ENCODE assay signal across 8 cellular contexts in the genomic region with DNA sequence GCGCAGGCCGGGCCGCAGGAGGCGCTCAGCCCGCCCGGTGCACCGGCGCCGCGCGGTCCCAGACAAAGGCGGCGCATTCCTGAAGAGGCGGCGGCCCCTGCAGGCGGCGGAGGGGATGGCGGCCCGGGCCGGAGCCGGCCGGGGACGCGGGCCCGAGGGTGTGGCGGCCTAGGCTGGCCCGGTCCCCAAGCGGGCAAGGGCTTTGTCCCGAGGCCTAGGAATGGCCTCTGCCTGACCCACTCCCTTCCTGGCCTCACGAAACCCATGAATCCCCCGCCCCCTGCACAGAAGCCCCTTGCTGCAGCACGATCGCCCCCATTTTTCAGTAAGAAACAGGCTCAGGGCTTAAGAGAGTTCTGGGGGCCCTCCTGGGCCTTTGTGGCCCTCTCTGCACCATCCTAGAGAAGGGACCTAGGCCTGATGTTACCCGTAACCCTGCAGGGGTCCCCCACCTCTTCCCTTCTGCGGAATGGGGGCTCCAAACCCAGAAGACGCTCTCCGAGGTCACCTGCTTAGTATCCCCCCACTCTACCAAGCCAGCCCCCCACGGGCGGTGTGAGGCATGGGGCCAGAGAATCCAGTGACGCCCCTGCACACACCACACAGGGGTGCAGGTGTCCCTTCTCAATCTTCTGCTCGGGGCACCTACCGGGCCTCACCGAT. TPM values are rescaled to one million over a fixed set of nuclear protein-coding genes. Genes with fewer than 3 reads are reported as not detected.
DNase-seq lines count a peak whose midpoint lies in the region; ATAC-seq and TF ChIP-seq lines count a peak whose summit lies in the region.

No MANE protein-coding gene starts in this region.

- 37% methylated on average over 10 of the region's 43 CpGs for WGBS in esophagus muscularis mucosa
- WGBS in thyroid gland, 2 donors = 52 to 61% methylated on average over 10 of the region's 43 CpGs

- no peaks in the 10 kb centered on the region for H3K36me3 Mint-ChIP-seq in natural killer cell

- H3K4me3 ChIP-seq in esophagus muscularis mucosa (peak overlapping the region in 3 of 4 donors; percentile 54 to 67 (median 55)), thyroid gland (replicated peaks in 1 of 3) (peak overlapping the region in 1 of 3 donors; percentile 12)

- H3K4me1 Mint-ChIP-seq in natural killer cell = peaks cover 6 to 16% of the 10 kb centered on the region in 2 donors

- no peaks in the 10 kb centered on the region for H3K9me3 Mint-ChIP-seq in natural killer cell

- peaks cover 11 to 17% (median 15%) of the 10 kb centered on the region in 4 donors for H3K4me1 ChIP-seq in esophagus muscularis mucosa
- H3K4me1 ChIP-seq in thyroid gland = peaks cover 11 to 12% of the 10 kb centered on the region in 2 donors

- peak overlapping the region in 1 of 2 donors; percentile 47 for H3K27ac Mint-ChIP-seq in natural killer cell

- no peak for TF ChIP-seq EP300 in esophagus muscularis mucosa (IDR thresholded peaks at IDR 0.05)

- ATAC-seq in GM18867 (IDR thresholded peaks at IDR 0.05; ENCODE audit: unreplicated experiment) (peak; percentile 54), natural killer cell (peak; percentile 73 to 94 (median 94))

- peak; percentile 82 for DNase-seq in AG08396 (ENCODE audit: low spot score)
- peak; percentile 86 for DNase-seq in NCI-H69 (lab: John Stamatoyannopoulos, UW)
- DNase-seq in activated T-cell treated with anti-CD3 and anti-CD28 coated beads for 4 hours = peak; percentile 19
- DNase-seq in esophagus muscularis mucosa (ENCODE audit: extremely low spot score) = no peak
- DNase-seq in natural killer cell = peak; percentile 67
- peak; percentile 74 to 77 for DNase-seq in thyroid gland
- DNase-seq in NCI-H128 (lab: John Stamatoyannopoulos, UW; ENCODE audit: unreplicated experiment) = no peak

- H3K27me3 Mint-ChIP-seq in natural killer cell (ENCODE audit: low read depth in 2 of 2) = no peaks in the 10 kb centered on the region

- intact Hi-C loops in esophagus muscularis mucosa (cut with DNase I) = loop anchor here (5.0 kb wide), 1 partner anchor 111 kb away; no protein-coding TSS in a partner anchor
- intact Hi-C loops in natural killer cell (cut with micrococcal nuclease) = loop anchor here (1.0 kb wide), 2 partner anchors 111 to 297 kb away; no protein-coding TSS in a partner anchor
- intact Hi-C loops in thyroid gland (cut with DNase I) = loop anchor here (5.0 kb wide), 1 partner anchor 111 kb away; no protein-coding TSS in a partner anchor

- H3K27me3 ChIP-seq in esophagus muscularis mucosa (peaks cover 0 to 14% (median 0%) of the 10 kb centered on the region in 4 donors), thyroid gland (no peaks in the 10 kb centered on the region)

- peak overlapping the region; percentile 82 for H3K4me3 Mint-ChIP-seq in natural killer cell

- H3K9me3 ChIP-seq in esophagus muscularis mucosa (no peaks in the 10 kb centered on the region), thyroid gland (no peaks in the 10 kb centered on the region)

- peak; percentile 68 to 83 (median 79) for TF ChIP-seq CTCF in esophagus muscularis mucosa (IDR thresholded peaks at IDR 0.05)
- TF ChIP-seq CTCF in natural killer cell (IDR thresholded peaks at IDR 0.05) = peak; percentile 62
- peak in 5 of 6 experiments; percentile 37 to 94 (median 76) for TF ChIP-seq CTCF in thyroid gland (IDR thresholded peaks at IDR 0.05)

- H3K36me3 ChIP-seq in esophagus muscularis mucosa = no peaks in the 10 kb centered on the region
- no peaks in the 10 kb centered on the region for H3K36me3 ChIP-seq in thyroid gland

- H3K27ac ChIP-seq in esophagus muscularis mucosa (replicated peaks in 1 of 4) (no peak overlapping the region), thyroid gland (peak overlapping the region in 1 of 3 donors; percentile 10)

- TF ChIP-seq POLR2A in esophagus muscularis mucosa (IDR thresholded peaks at IDR 0.05; ENCODE audit: low read depth) (no peak), thyroid gland (IDR thresholded peaks at IDR 0.05) (no peak)

RNA-seq across cellular contexts. Expression of a gene that starts 0.4 kb away (rescaled TPM):
- total RNA-seq in esophagus muscularis mucosa (1 to 10 TPM in 2 of 4 donors, not detected in 2; 1.8 to 2.2 TPM), natural killer cell (1 to 10 TPM; 1.2 to 2.9 (median 1.6) TPM), thyroid gland (1 to 10 TPM; 4.0 to 8.6 (median 5.9) TPM)

RNA-seq across cellular contexts. Expression of a gene that starts 51.4 kb away (rescaled TPM):
- total RNA-seq in esophagus muscularis mucosa (10 to 100 TPM; 41.5 to 73.0 (median 52.9) TPM), natural killer cell (10 to 100 TPM; 20.3 to 34.3 (median 33.0) TPM), thyroid gland (100 to 1,000 TPM in 2 of 4 donors, 10 to 100 TPM in 2; 62.5 to 123 (median 90.8) TPM)

Comparison
In these comparisons a context has a peak if more than half of its experiments do, and no peak if none do; other contexts are left out.
1. DNase-seq: peak in AG08396 (single experiment), NCI-H69 (single experiment), activated T-cell treated with anti-CD3 and anti-CD28 coated beads for 4 hours (single experiment), natural killer cell (single experiment) and thyroid gland (2 of 2); none in esophagus muscularis mucosa (single experiment) and NCI-H128 (single experiment).
2. Peak in every context shown above with its lines, with median percentiles within 50 percentile points of each other: CTCF ChIP-seq.